Comparison of ENCODE assay signal across 15 cellular contexts in genomic region chr2:165369131-165369935, GRCh38.
DNase-seq lines count a peak whose midpoint lies in the region; ATAC-seq, FAIRE-seq and TF ChIP-seq lines count a peak whose summit lies in the region.
"Had no signal": no experiment of that assay in that cellular context is flagged by ENCODE, and none has a peak within 500 bp of the region (broad histone marks: within the 10 kb centered on the region; RNA-seq: fewer than 3 reads in every experiment).

No MANE protein-coding gene starts in this region.

- DNase-seq in fibroblast of the aortic adventitia (ENCODE audit: low read depth) (peak; percentile 83), pancreas (peak in 5 of 6 donors; percentile 20 to 53 (median 40)), globus pallidus (ENCODE audit: low spot score) (no peak), PC-3 (no peak)
- DNase-seq: activated B cell treated with CpG ODN at 0.5 μM for 24 hours; activated effector memory CD4-positive, alpha-beta T cell treated with anti-CD3 and anti-CD28 coated beads, Interleukin-2, amount 50 U/mL, for 16 hours; cortex of kidney; esophagus squamous epithelium; NCI-H524 had no signal

- 75% methylated on average over 11 of the region's 11 CpGs for WGBS in HUES64
- 39 to 59% methylated on average over 11 of the region's 11 CpGs for WGBS in pancreas, 2 donors

- no peak for FAIRE-seq in pancreas (lab: Jason Lieb, UNC)

- no TSS peak for BruUV-seq in PC-3 (replicated peaks; lab: Mats Ljungman, UMichigan)

- ATAC-seq in pancreas (peak; percentile 60 to 90 (median 84)), PC-3 (no peak), HG03469 (IDR thresholded peaks at IDR 0.05; ENCODE audit: unreplicated experiment) (no peak)

- CTCF ChIA-PET in PC-3 (lab: Charles Lee), result interaction anchor here (0.5 to 0.6 kb wide), 2 partner anchors 63 to 1330 kb away, joined by 3 to 5 read pairs; no protein-coding TSS in a partner anchor

- TF ChIP-seq CTCF in VCaP (conservative IDR thresholded peaks at IDR 0.05) (no peak), fibroblast of the aortic adventitia (IDR thresholded peaks at IDR 0.05; ENCODE audit: insufficient read depth, low read length) (no peak), pancreas (IDR thresholded peaks at IDR 0.05) (no peak), PC-3 (conservative IDR thresholded peaks at IDR 0.05; ENCODE audit: low read depth, low read length) (no peak)

- H3K27me3 ChIP-seq in HUES64 (ENCODE audit: insufficient read depth, low read length), result no peaks in the 10 kb centered on the region
- no peaks in the 10 kb centered on the region for H3K27me3 ChIP-seq in pancreas
- H3K27me3 ChIP-seq in PC-3 (ENCODE audit: low read length), result 0 out of 2 replicates have a peak, but pooled peaks cover 6% of the 10 kb centered on the region
- H3K27me3 ChIP-seq: ascending aorta, esophagus squamous epithelium had no signal

- POLR2A ChIA-PET in PC-3 (lab: Charles Lee; ENCODE audit: unreplicated experiment), result no interaction called here

- H3K36me3 ChIP-seq in HUES64 (ENCODE audit: insufficient read depth, low read length) (no peaks in the 10 kb centered on the region), pancreas (no peaks in the 10 kb centered on the region), PC-3 (ENCODE audit: low read depth, low read length) (no peaks in the 10 kb centered on the region)
- H3K36me3 ChIP-seq: ascending aorta, esophagus squamous epithelium had no signal

- intact Hi-C loops in pancreas (cut with DNase I) (no loop called here), PC-3 (cut with micrococcal nuclease) (no loop called here)

- no peaks in the 10 kb centered on the region for H4K20me1 ChIP-seq in PC-3 (ENCODE audit: low read length)

- H3K9ac ChIP-seq in HUES64 (ENCODE audit: low read depth, low read length), result no peak overlapping the region
- no peak overlapping the region for H3K9ac ChIP-seq in PC-3 (ENCODE audit: low read length)
- H3K9ac ChIP-seq: KMS-11 had no signal

- H3K4me3 ChIP-seq in HUES64 (ENCODE audit: low read length) (no peak overlapping the region), fibroblast of the aortic adventitia (ENCODE audit: low read depth, low read length) (no peak overlapping the region), pancreas (no peak overlapping the region), PC-3 (ENCODE audit: low read length) (no peak overlapping the region)
- H3K4me3 ChIP-seq: ascending aorta, esophagus squamous epithelium, lung had no signal

- H3K9me3 ChIP-seq in HUES64 (ENCODE audit: insufficient read depth, low read depth, low read length), result no peaks in the 10 kb centered on the region
- H3K9me3 ChIP-seq in pancreas, result no peaks in the 10 kb centered on the region
- no peaks in the 10 kb centered on the region for H3K9me3 ChIP-seq in PC-3 (ENCODE audit: low read length)
- H3K9me3 ChIP-seq: ascending aorta, esophagus squamous epithelium had no signal

- H3K9me2 ChIP-seq in PC-3 (replicated peaks; ENCODE audit: low read length), result no peaks in the 10 kb centered on the region

- H3K79me2 ChIP-seq in PC-3 (ENCODE audit: low read length), result no peaks in the 10 kb centered on the region

- peaks cover 47% of the 10 kb centered on the region for H3K4me1 ChIP-seq in HUES64 (ENCODE audit: insufficient read depth, low read length)
- H3K4me1 ChIP-seq in pancreas, result no peaks in the 10 kb centered on the region
- H3K4me1 ChIP-seq in PC-3 (ENCODE audit: insufficient read depth, low read length), result no peaks in the 10 kb centered on the region
- H3K4me1 ChIP-seq: ascending aorta had no signal

- H2AFZ ChIP-seq in PC-3 (ENCODE audit: low read length), result no peak overlapping the region

- no peak overlapping the region for H3K4me2 ChIP-seq in PC-3 (ENCODE audit: low read length)
- H3K4me2 ChIP-seq: KMS-11 had no signal

- no peaks in the 10 kb centered on the region for H3F3A ChIP-seq in PC-3 (ENCODE audit: low read length, unreplicated experiment)

- peak overlapping the region; percentile 29; the same call in 1 of the 2 replicates for H3K27ac ChIP-seq in HUES64 (ENCODE audit: low read depth, low read length)
- peak overlapping the region; percentile 49 for H3K27ac ChIP-seq in VCaP
- peak overlapping the region in 2 of 4 donors; percentile 37 to 57 for H3K27ac ChIP-seq in pancreas
- H3K27ac ChIP-seq in PC-3 (ENCODE audit: low read length), result no peak overlapping the region
- H3K27ac ChIP-seq: ascending aorta, KMS-11 had no signal

Comparison
In these comparisons a context has a peak if more than half of its experiments do, and no peak if none do; other contexts are left out.
1. DNase-seq: peak in fibroblast of the aortic adventitia (single experiment) and pancreas (5 of 6); none in globus pallidus (single experiment) and PC-3 (single experiment).
2. ATAC-seq: peak in pancreas (4 of 4); none in PC-3 (single experiment) and HG03469 (single experiment).